In genomic region chr14:91873476-91874265, GRCh38 we compare ENCODE assay signal across 9 cellular contexts. TPM values are rescaled to one million over a fixed set of nuclear protein-coding genes. Genes with fewer than 3 reads are reported as not detected.
DNase-seq lines count a peak whose midpoint lies in the region; ATAC-seq and TF ChIP-seq lines count a peak whose summit lies in the region.
"Had no signal": no experiment of that assay in that cellular context is flagged by ENCODE, and none has a peak within 500 bp of the region (broad histone marks: within the 10 kb centered on the region; RNA-seq: fewer than 3 reads in every experiment).

No MANE protein-coding gene starts in this region.

- H3K9me2 ChIP-seq in PC-9 (ENCODE audit: insufficient read depth): no peaks in the 10 kb centered on the region

- TF ChIP-seq CTCF in GM06990 (IDR thresholded peaks at IDR 0.05; ENCODE audit: insufficient read depth, low read length, poor library complexity, severe bottlenecking) (no peak), PC-9 (conservative IDR thresholded peaks at IDR 0.05) (no peak)

- no peaks in the 10 kb centered on the region for H3K27me3 Mint-ChIP-seq in activated T-cell treated with anti-CD3 and anti-CD28 coated beads, Interleukin-2, amount 50 U/mL, for 72 hours (ENCODE audit: low read depth)

- H3K27me3 ChIP-seq in GM06990 (replicated peaks; ENCODE audit: control insufficient read depth, insufficient read depth, low read length) (no peaks in the 10 kb centered on the region), PC-9 (ENCODE audit: insufficient read depth, low read depth) (no peaks in the 10 kb centered on the region)

- POLR2A ChIA-PET in PC-9 (lab: Charles Lee; ENCODE audit: unreplicated experiment): no interaction called here

- peaks cover 33% of the 10 kb centered on the region for H3K4me1 ChIP-seq in PC-9 (replicated peaks; ENCODE audit: insufficient read depth)

- H3K4me1 Mint-ChIP-seq in activated T-cell treated with anti-CD3 and anti-CD28 coated beads, Interleukin-2, amount 50 U/mL, for 72 hours (ENCODE audit: low read depth): peaks cover 91% of the 10 kb centered on the region

- no peak overlapping the region for H3K4me2 ChIP-seq in PC-9

- peak; percentile 66 for ATAC-seq in GM21526 (IDR thresholded peaks at IDR 0.05; ENCODE audit: low FRiP score, unreplicated experiment)
- peak; percentile 85 to 89 for ATAC-seq in activated T-cell treated with anti-CD3 and anti-CD28 coated beads, Interleukin-2, amount 50 U/mL, for 72 hours (replicated peaks in 1 of 2)
- ATAC-seq: HCT116 had no signal

- H3K4me3 ChIP-seq in GM06990 (replicated peaks; ENCODE audit: low read depth, low read length) (no peak overlapping the region), PC-9 (no peak overlapping the region)

- H3K27ac ChIP-seq in PC-9: no peak overlapping the region

- no peaks in the 10 kb centered on the region for H3K9me3 Mint-ChIP-seq in activated T-cell treated with anti-CD3 and anti-CD28 coated beads, Interleukin-2, amount 50 U/mL, for 72 hours

- H3K27ac Mint-ChIP-seq in activated T-cell treated with anti-CD3 and anti-CD28 coated beads, Interleukin-2, amount 50 U/mL, for 72 hours: peak overlapping the region; percentile 33

- no TSS peak for BruUV-seq in PC-9 (replicated peaks; lab: Mats Ljungman, UMichigan)

- H3K4me3 Mint-ChIP-seq in activated T-cell treated with anti-CD3 and anti-CD28 coated beads, Interleukin-2, amount 50 U/mL, for 72 hours: peak overlapping the region; percentile 65 to 77

- H3K36me3 Mint-ChIP-seq in activated T-cell treated with anti-CD3 and anti-CD28 coated beads, Interleukin-2, amount 50 U/mL, for 72 hours (ENCODE audit: insufficient read depth in 2 of 2): no peaks in the 10 kb centered on the region

- H3K79me2 ChIP-seq in PC-9 (ENCODE audit: low read depth): no peaks in the 10 kb centered on the region

- no peak overlapping the region for H2AFZ ChIP-seq in PC-9

- no peaks in the 10 kb centered on the region for H4K20me1 ChIP-seq in PC-9 (ENCODE audit: insufficient read depth)

- no peaks in the 10 kb centered on the region for H3K9me3 ChIP-seq in PC-9 (ENCODE audit: insufficient read depth, low read depth)

- no peaks in the 10 kb centered on the region for H3K36me3 ChIP-seq in GM06990 (ENCODE audit: control insufficient read depth, insufficient read depth, low read length)
- no peaks in the 10 kb centered on the region for H3K36me3 ChIP-seq in PC-9 (ENCODE audit: low read depth)

- intact Hi-C loops in PC-9 (cut with micrococcal nuclease; ENCODE audit: unreplicated experiment): no loop called here

- CTCF ChIA-PET in PC-9 (lab: Charles Lee): no interaction called here

- DNase-seq in GM06990 (ENCODE audit: extremely low read depth, insufficient read length): peak; percentile 71
- DNase-seq in KG1 (lab: John Stamatoyannopoulos, UW): peak; percentile 29
- DNase-seq in activated T-cell treated with anti-CD3 and anti-CD28 coated beads, Interleukin-2, amount 50 U/mL, for 72 hours: peak; percentile 79 to 83
- DNase-seq in mucosa of gallbladder (ENCODE audit: low spot score): peak; percentile 39
- no peak for DNase-seq in retina
- DNase-seq in PC-9: no peak
- DNase-seq in HuH-7 (ENCODE audit: low spot score): no peak

- peaks cover 11% of the 10 kb centered on the region; the same call in 1 of the 2 replicates for H3F3A ChIP-seq in PC-9 (ENCODE audit: insufficient read depth, low read depth)

RNA-seq across cellular contexts. Expression of gene TC2N, which starts 6.3 kb away (rescaled TPM):
- 10 to 100 TPM; 38.1 to 55.4 TPM for total RNA-seq in activated T-cell treated with anti-CD3 and anti-CD28 coated beads, Interleukin-2, amount 50 U/mL, for 72 hours
- total RNA-seq in mucosa of gallbladder (104 TPM), PC-9 (2021) (5.1 and 7.7 TPM in 2 replicates)

Comparison
In these comparisons a context has a peak if more than half of its experiments do, and no peak if none do; other contexts are left out.
1. DNase-seq: peak in GM06990 (single experiment), KG1 (single experiment), activated T-cell treated with anti-CD3 and anti-CD28 coated beads, Interleukin-2, amount 50 U/mL, for 72 hours (2 of 2) and mucosa of gallbladder (single experiment); none in retina (single experiment), PC-9 (0 of 2) and HuH-7 (single experiment).